In genomic region chr3:145915787-145916186, GRCh38 we compare ENCODE assay signal across 24 cellular contexts.
"Had no signal": no experiment of that assay in that cellular context is flagged by ENCODE, and none has a peak within 500 bp of the region (broad histone marks: within the 10 kb centered on the region; RNA-seq: fewer than 3 reads in every experiment).

No MANE protein-coding gene starts in this region.

- H3K4me1 ChIP-seq: left lung, neural progenitor cell, sigmoid colon, vagina had no signal

- H3K9ac ChIP-seq: neural progenitor cell had no signal

- H3K4me1 Mint-ChIP-seq: activated B cell treated with CpG ODN at 0.5 μM for 24 hours; activated CD4-positive, alpha-beta T cell treated with anti-CD3 and anti-CD28 coated beads for 36 hours; activated naive CD8-positive, alpha-beta T cell treated with anti-CD3 and anti-CD28 coated beads for 36 hours; immature natural killer cell; naive thymus-derived CD8-positive, alpha-beta T cell; neural progenitor cell; stimulated activated naive B cell treated with anti-CD40 and anti-IgM and Interleukin-4, amounts not matched to agents 10 μg/mL and 1 μg/mL and 100 μg/mL, for 72 hours had no signal

- ATAC-seq: activated CD4-positive, alpha-beta T cell treated with anti-CD3 and anti-CD28 coated beads for 36 hours; activated T-cell treated with anti-CD3 and anti-CD28 coated beads, Interleukin-2, amount 50 U/mL, for 4 hours; left lung; naive thymus-derived CD8-positive, alpha-beta T cell; stimulated activated naive B cell treated with anti-CD40 and anti-IgM and Interleukin-4, amounts not matched to agents 10 μg/mL and 1 μg/mL and 100 μg/mL, for 72 hours had no signal

- H3K36me3 Mint-ChIP-seq: activated naive CD8-positive, alpha-beta T cell treated with anti-CD3 and anti-CD28 coated beads for 36 hours; naive thymus-derived CD8-positive, alpha-beta T cell; neural progenitor cell; stimulated activated naive B cell treated with anti-CD40 and anti-IgM and Interleukin-4, amounts not matched to agents 10 μg/mL and 1 μg/mL and 100 μg/mL, for 72 hours; type B pancreatic cell had no signal

- DNase-seq: activated B cell treated with CpG ODN at 0.5 μM for 24 hours; activated CD4-positive, alpha-beta T cell treated with anti-CD3 and anti-CD28 coated beads for 36 hours; activated CD4-positive, alpha-beta T cell treated with anti-CD3 and anti-CD28 coated beads, Interleukin-2, amount 50 U/mL, for 4 hours; activated CD8-positive, alpha-beta memory T cell treated with anti-CD3 and anti-CD28 coated beads, Interleukin-2, amount 50 U/mL, for 48 hours; activated naive CD4-positive, alpha-beta T cell; activated naive CD8-positive, alpha-beta T cell treated with anti-CD3 and anti-CD28 coated beads for 36 hours; activated T-cell treated with anti-CD3 and anti-CD28 coated beads, Interleukin-2, amount 50 U/mL, for 4 hours; cortex of kidney; immature natural killer cell; left lung; naive thymus-derived CD8-positive, alpha-beta T cell; sigmoid colon; stimulated activated CD4-positive, alpha-beta T cell treated with anti-CD3 and anti-CD28 coated beads, Interleukin-15, amount 100 ng/mL, for 24 hours; stimulated activated CD8-positive, alpha-beta memory T cell treated with anti-CD3 and anti-CD28 coated beads, Interleukin-4, amount 100 ng/mL, for 48 hours; stimulated activated naive B cell treated with anti-CD40 and anti-IgM and Interleukin-4, amounts not matched to agents 10 μg/mL and 1 μg/mL and 100 μg/mL, for 72 hours; T1000 had no signal

- H2AFZ ChIP-seq: neural progenitor cell had no signal

- H3K27me3 ChIP-seq: left lung, neural progenitor cell, sigmoid colon, vagina had no signal

- H3K27ac Mint-ChIP-seq: activated B cell treated with CpG ODN at 0.5 μM for 24 hours; activated CD4-positive, alpha-beta T cell treated with anti-CD3 and anti-CD28 coated beads for 36 hours; activated naive CD8-positive, alpha-beta T cell treated with anti-CD3 and anti-CD28 coated beads for 36 hours; activated T-helper 2 cell treated with anti-CD3 and anti-CD28 coated beads, Interferon-gamma antibody, Interleukin-2, Interleukin-4, amounts not matched to agents 10 μg/mL and 5 μg/mL and 100 μg/mL, durations not matched to agents 14 hours and 24 hours and 36 hours; immature natural killer cell; naive thymus-derived CD8-positive, alpha-beta T cell; neural progenitor cell; stimulated activated naive B cell treated with anti-CD40 and anti-IgM and Interleukin-4, amounts not matched to agents 10 μg/mL and 1 μg/mL and 100 μg/mL, for 72 hours; type B pancreatic cell had no signal

- H3K36me3 ChIP-seq: left lung, neural progenitor cell, sigmoid colon, thoracic aorta, vagina had no signal

- H3K4me3 Mint-ChIP-seq: activated B cell treated with CpG ODN at 0.5 μM for 24 hours; activated CD4-positive, alpha-beta T cell treated with anti-CD3 and anti-CD28 coated beads for 36 hours; activated naive CD8-positive, alpha-beta T cell treated with anti-CD3 and anti-CD28 coated beads for 36 hours; activated T-cell treated with anti-CD3 and anti-CD28 coated beads, Interleukin-2, amount 50 U/mL, for 4 hours; immature natural killer cell; naive thymus-derived CD8-positive, alpha-beta T cell; neural progenitor cell; stimulated activated naive B cell treated with anti-CD40 and anti-IgM and Interleukin-4, amounts not matched to agents 10 μg/mL and 1 μg/mL and 100 μg/mL, for 72 hours; type B pancreatic cell had no signal

- H3K9me3 ChIP-seq: sigmoid colon, thoracic aorta, vagina had no signal

- H3K4me2 ChIP-seq: neural progenitor cell, smooth muscle cell had no signal

- H3K27me3 Mint-ChIP-seq: activated B cell treated with CpG ODN at 0.5 μM for 24 hours; activated CD4-positive, alpha-beta T cell treated with anti-CD3 and anti-CD28 coated beads for 36 hours; activated naive CD8-positive, alpha-beta T cell treated with anti-CD3 and anti-CD28 coated beads for 36 hours; stimulated activated naive B cell treated with anti-CD40 and anti-IgM and Interleukin-4, amounts not matched to agents 10 μg/mL and 1 μg/mL and 100 μg/mL, for 72 hours; type B pancreatic cell had no signal

- H3K4me3 ChIP-seq: left lung, lung, neural progenitor cell, sigmoid colon, smooth muscle cell, thoracic aorta, vagina had no signal

- H3K27ac ChIP-seq: epithelial cell of prostate, left lung, neural progenitor cell, sigmoid colon, thoracic aorta, vagina had no signal
